ENCODE assay signal across 25 cellular contexts in the genomic region with DNA sequence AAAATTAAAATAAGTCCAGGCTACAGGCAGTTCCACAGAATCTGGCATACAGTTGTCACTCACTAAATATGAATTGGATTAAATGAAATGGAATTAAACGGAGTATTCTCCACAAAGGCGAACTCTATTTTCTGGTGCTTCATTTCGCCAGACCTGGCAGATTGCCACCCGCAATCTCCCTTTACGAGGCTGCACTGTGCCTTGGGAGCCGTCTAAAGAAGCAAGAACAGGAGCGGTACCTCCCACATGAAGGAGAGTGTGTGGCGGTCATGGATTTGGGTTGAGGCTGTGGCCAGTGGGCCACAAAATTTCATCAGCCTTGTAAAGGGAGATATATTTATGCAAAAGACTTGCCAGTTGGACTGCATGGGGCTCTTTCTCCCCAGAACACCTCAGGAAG.
"Had no signal": no experiment of that assay in that cellular context is flagged by ENCODE, and none has a peak within 500 bp of the region (broad histone marks: within the 10 kb centered on the region; RNA-seq: fewer than 3 reads in every experiment).

No MANE protein-coding gene starts in this region.

- H3K9ac ChIP-seq: neural progenitor cell had no signal

- DNase-seq: activated CD4-positive, alpha-beta T cell treated with anti-CD3 and anti-CD28 coated beads, Interleukin-2, amount 10 ng/mL, durations not matched to agents 7 days and 5 days; activated CD8-positive, alpha-beta memory T cell treated with anti-CD3 and anti-CD28 coated beads, Interleukin-2, amount 50 U/mL, for 48 hours; activated effector memory CD4-positive, alpha-beta T cell treated with Interleukin-2 at 50 U/mL for 16 hours; activated naive CD4-positive, alpha-beta T cell treated with anti-CD3 and anti-CD28 coated beads, Interleukin-2, amount 10 ng/mL, durations not matched to agents 7 days and 5 days; activated naive CD8-positive, alpha-beta T cell treated with anti-CD3 and anti-CD28 coated beads, Interleukin-2, amount 50 U/mL, for 24 hours; activated T-cell treated with anti-CD3 and anti-CD28 coated beads, Interleukin-2, amount 50 U/mL, for 48 hours; anterior cingulate cortex; erythroblast; heart left ventricle; kidney; mucosa of descending colon; naive thymus-derived CD4-positive, alpha-beta T cell; psoas muscle; right lobe of liver; small intestine; stimulated activated CD4-positive, alpha-beta T cell treated with anti-CD3 and anti-CD28 coated beads, Interleukin-15, amount 100 ng/mL, for 24 hours; stimulated activated CD4-positive, alpha-beta T cell treated with anti-CD3 and anti-CD28 coated beads, Interleukin-2, amount 100 ng/mL, for 48 hours; stimulated activated naive CD8-positive, alpha-beta T cell treated with anti-CD3 and anti-CD28 coated beads, Interleukin-15, amount 100 ng/mL, for 72 hours; T-helper 9 cell; transverse colon had no signal

- H3K4me1 ChIP-seq: heart left ventricle, neural progenitor cell, psoas muscle, right lobe of liver, suprapubic skin, transverse colon, vagina had no signal

- H3K4me2 ChIP-seq: neural progenitor cell had no signal

- H3K27me3 ChIP-seq: gastroesophageal sphincter, heart left ventricle, neural progenitor cell, right lobe of liver, suprapubic skin, transverse colon, vagina had no signal

- ATAC-seq: activated naive CD8-positive, alpha-beta T cell treated with anti-CD3 and anti-CD28 coated beads, Interleukin-2, amount 50 U/mL, for 24 hours; gastroesophageal sphincter; mucosa of descending colon; naive thymus-derived CD4-positive, alpha-beta T cell; psoas muscle; right lobe of liver; stimulated activated naive CD8-positive, alpha-beta T cell treated with anti-CD3 and anti-CD28 coated beads, Interleukin-15, amount 100 ng/mL, for 72 hours had no signal

- H3K36me3 ChIP-seq: gastroesophageal sphincter, heart left ventricle, neural progenitor cell, right lobe of liver, suprapubic skin, transverse colon, vagina had no signal

- H3K4me3 ChIP-seq: coronary artery, gastroesophageal sphincter, heart left ventricle, mucosa of descending colon, neural progenitor cell, psoas muscle, right lobe of liver, suprapubic skin, transverse colon, vagina had no signal

- H3K27ac ChIP-seq: coronary artery, gastroesophageal sphincter, heart left ventricle, neural progenitor cell, psoas muscle, right lobe of liver, suprapubic skin, transverse colon, vagina had no signal
